ENCODE assay signal across 8 cellular contexts in genomic region chr17:45621087-45621486, GRCh38.
DNase-seq lines count a peak whose midpoint lies in the region; ATAC-seq, FAIRE-seq and TF ChIP-seq lines count a peak whose summit lies in the region.
"Not testable (repeated sequence)": the region's sequence is repeated elsewhere in the genome, so short reads cannot be mapped to it uniquely, and the experiment has no call there.

No MANE protein-coding gene starts in this region.

- H3K4me3 ChIP-seq in A673 (ENCODE audit: low read depth, low read length, poor library complexity, severe bottlenecking) (peak overlapping the region; percentile 15), HCT116 (replicated peaks in 1 of 2; ENCODE audit: low read depth in 1 of 2, low read length in 2 of 2) (peak overlapping the region in 1 of 2 experiments; percentile 20; a peak in 1 of 4 replicates), SK-N-MC (peak overlapping the region; percentile 48), bronchial epithelial cell (ENCODE audit: low read depth, low read length) (peak overlapping the region; percentile 9), left ventricle myocardium inferior (peak overlapping the region; percentile 68)
- H3K4me3 ChIP-seq in skeletal muscle satellite cell (ENCODE audit: low read length), result not testable (repeated sequence)

- H3K27me3 ChIP-seq in A673 (replicated peaks; ENCODE audit: insufficient read depth, low read depth, low read length, poor library complexity); HCT116 (ENCODE audit: insufficient read depth, low read length); bronchial epithelial cell (ENCODE audit: control insufficient read depth, insufficient read depth, low read length); left ventricle myocardium inferior (ENCODE audit: low read depth); skeletal muscle satellite cell (ENCODE audit: control insufficient read depth, insufficient read depth, low read length): not testable (repeated sequence)

- H3K27ac Mint-ChIP-seq in activated T-helper 1 cell treated with anti-CD3 and anti-CD28 coated beads, Interleukin-12 subunit alpha, Interleukin-12 subunit beta, Interleukin-2, Interleukin-4 antibody, amounts not matched to agents 30 ng/mL and 10 ng/mL and 1 ng/mL, durations not matched to agents 14 hours and 24 hours and 36 hours; nephron progenitor cell: not testable (repeated sequence)

- H3K36me3 Mint-ChIP-seq in activated T-helper 1 cell treated with anti-CD3 and anti-CD28 coated beads, Interleukin-12 subunit alpha, Interleukin-12 subunit beta, Interleukin-2, Interleukin-4 antibody, amounts not matched to agents 30 ng/mL and 10 ng/mL and 1 ng/mL, durations not matched to agents 14 hours and 24 hours and 36 hours (ENCODE audit: low read depth), result not testable (repeated sequence)
- peaks cover 15% of the 10 kb centered on the region for H3K36me3 Mint-ChIP-seq in nephron progenitor cell (ENCODE audit: low read depth)

- POLR2A ChIA-PET in A673 (lab: Charles Lee; ENCODE audit: low non-redundant PET); HCT116 (lab: Charles Lee): not testable (repeated sequence)

- not testable (repeated sequence) for H3K9ac ChIP-seq in HCT116 (ENCODE audit: low read length); SK-N-MC (ENCODE audit: insufficient read length); skeletal muscle satellite cell (ENCODE audit: low read depth, low read length)

- not testable (repeated sequence) for H3K4me1 Mint-ChIP-seq in activated T-helper 1 cell treated with anti-CD3 and anti-CD28 coated beads, Interleukin-12 subunit alpha, Interleukin-12 subunit beta, Interleukin-2, Interleukin-4 antibody, amounts not matched to agents 30 ng/mL and 10 ng/mL and 1 ng/mL, durations not matched to agents 14 hours and 24 hours and 36 hours (ENCODE audit: low read depth); nephron progenitor cell

- not testable (repeated sequence) for H3K9me3 Mint-ChIP-seq in activated T-helper 1 cell treated with anti-CD3 and anti-CD28 coated beads, Interleukin-12 subunit alpha, Interleukin-12 subunit beta, Interleukin-2, Interleukin-4 antibody, amounts not matched to agents 30 ng/mL and 10 ng/mL and 1 ng/mL, durations not matched to agents 14 hours and 24 hours and 36 hours; nephron progenitor cell

- CTCF ChIA-PET in A673 (lab: Charles Lee); HCT116 (lab: Charles Lee): not testable (repeated sequence)

- RAD21 ChIA-PET in HCT116 (lab: Charles Lee; ENCODE audit: low non-redundant PET in 1 of 2, low total read pairs in 2 of 2, uncharacterized antibody in 2 of 2, unreplicated experiment in 2 of 2), result not testable (repeated sequence)

- H3K79me2 ChIP-seq in HCT116 (ENCODE audit: insufficient read depth, low read length), result not testable (repeated sequence)

- not testable (repeated sequence) for H2AFZ ChIP-seq in HCT116 (ENCODE audit: low read depth, low read length, poor library complexity, severe bottlenecking)

- H3K4me1 ChIP-seq in A673 (ENCODE audit: insufficient read depth, low read length, poor library complexity, severe bottlenecking); HCT116 (ENCODE audit: control insufficient read depth in 1 of 2, insufficient read depth in 2 of 2, low read length in 2 of 2); left ventricle myocardium inferior; skeletal muscle satellite cell (ENCODE audit: control insufficient read depth, insufficient read depth, low read length): not testable (repeated sequence)

- TF ChIP-seq CTCF in A673 (conservative IDR thresholded peaks at IDR 0.05; ENCODE audit: low read depth, low read length); HCT116 (IDR thresholded peaks at IDR 0.05 in 2 of 3, conservative IDR thresholded peaks at IDR 0.05 in 1 of 3; ENCODE audit: borderline replicate concordance in 1 of 3, insufficient read depth in 1 of 3, low read depth in 2 of 3, low read length in 2 of 3); bronchial epithelial cell (IDR thresholded peaks at IDR 0.05; ENCODE audit: insufficient read depth, low read length, severe bottlenecking); left ventricle myocardium inferior (IDR thresholded peaks at IDR 0.05; ENCODE audit: borderline replicate concordance); nephron progenitor cell (IDR thresholded peaks at IDR 0.05): not testable (repeated sequence)

- H3K9me2 ChIP-seq in HCT116 (ENCODE audit: insufficient read depth), result not testable (repeated sequence)

- H3K36me3 ChIP-seq in A673 (ENCODE audit: insufficient read depth, low read length, poor library complexity, severe bottlenecking); HCT116 (ENCODE audit: control insufficient read depth in 1 of 2, insufficient read depth in 2 of 2, low read length in 2 of 2); SK-N-MC (ENCODE audit: insufficient read depth, low read length); bronchial epithelial cell (ENCODE audit: control insufficient read depth, insufficient read depth, low read length); left ventricle myocardium inferior; skeletal muscle satellite cell (ENCODE audit: insufficient read depth, low read length): not testable (repeated sequence)

- ATAC-seq in HCT116, result not testable (repeated sequence)

- H4K20me1 ChIP-seq in HCT116 (ENCODE audit: insufficient read depth), result not testable (repeated sequence)

- H3K9me3 ChIP-seq in A673 (ENCODE audit: low read depth, low read length, poor library complexity, severe bottlenecking); HCT116 (ENCODE audit: control insufficient read depth in 1 of 2, insufficient read depth in 1 of 2, low read depth in 1 of 2, low read length in 2 of 2); SK-N-MC (ENCODE audit: low read depth, low read length); left ventricle myocardium inferior (replicated peaks); skeletal muscle satellite cell (replicated peaks; ENCODE audit: low read length): not testable (repeated sequence)

- not testable (repeated sequence) for H3K27ac ChIP-seq in A673 (ENCODE audit: low read depth, low read length, poor library complexity, severe bottlenecking); HCT116 (ENCODE audit: low read depth, low read length); SK-N-MC; left ventricle myocardium inferior (replicated peaks)

- DNase-seq in A673 (ENCODE audit: low spot score); HCT116 (ENCODE audit: low read depth, low spot score); SK-N-MC (ENCODE audit: low read depth, low spot score); activated T-helper 1 cell treated with anti-CD3 and anti-CD28 coated beads, Interleukin-12 subunit alpha, Interleukin-12 subunit beta, Interleukin-2, Interleukin-4 antibody, amounts not matched to agents 30 ng/mL and 10 ng/mL and 1 ng/mL, durations not matched to agents 14 hours and 24 hours and 36 hours (ENCODE audit: low spot score); bronchial epithelial cell (ENCODE audit: low read depth); left ventricle myocardium inferior; nephron progenitor cell: not testable (repeated sequence)

- not testable (repeated sequence) for TF ChIP-seq POLR2A in HCT116 (IDR thresholded peaks at IDR 0.05; ENCODE audit: borderline replicate concordance, extremely low read depth, insufficient read depth, insufficient read length)

- not testable (repeated sequence) for BruUV-seq in A673 (replicated peaks; lab: Mats Ljungman, UMichigan); HCT116 (replicated peaks; lab: Mats Ljungman, UMichigan)

- intact Hi-C loops in A673 (cut with micrococcal nuclease; ENCODE audit: unreplicated experiment); HCT116 (cut with micrococcal nuclease); activated T-helper 1 cell treated with anti-CD3 and anti-CD28 coated beads, Interleukin-12 subunit alpha, Interleukin-12 subunit beta, Interleukin-2, Interleukin-4 antibody, amounts not matched to agents 30 ng/mL and 10 ng/mL and 1 ng/mL, durations not matched to agents 14 hours and 24 hours and 36 hours (cut with micrococcal nuclease); left ventricle myocardium inferior (cut with micrococcal nuclease): not testable (repeated sequence)

- H3K4me3 Mint-ChIP-seq in activated T-helper 1 cell treated with anti-CD3 and anti-CD28 coated beads, Interleukin-12 subunit alpha, Interleukin-12 subunit beta, Interleukin-2, Interleukin-4 antibody, amounts not matched to agents 30 ng/mL and 10 ng/mL and 1 ng/mL, durations not matched to agents 14 hours and 24 hours and 36 hours, result peak overlapping the region; percentile 51
- peak overlapping the region; percentile 36 for H3K4me3 Mint-ChIP-seq in nephron progenitor cell

- H3K27me3 Mint-ChIP-seq in activated T-helper 1 cell treated with anti-CD3 and anti-CD28 coated beads, Interleukin-12 subunit alpha, Interleukin-12 subunit beta, Interleukin-2, Interleukin-4 antibody, amounts not matched to agents 30 ng/mL and 10 ng/mL and 1 ng/mL, durations not matched to agents 14 hours and 24 hours and 36 hours (ENCODE audit: insufficient read depth); nephron progenitor cell (ENCODE audit: low read depth, poor library complexity): not testable (repeated sequence)

- H3K4me2 ChIP-seq in HCT116 (ENCODE audit: low read length) (peak overlapping the region; percentile 55), skeletal muscle satellite cell (ENCODE audit: low read length) (peak overlapping the region; percentile 49)

- FAIRE-seq in bronchial epithelial cell (lab: Jason Lieb, UNC), result not testable (repeated sequence)

- not testable (repeated sequence) for TF ChIP-seq RAD21 in HCT116 (IDR thresholded peaks at IDR 0.05; ENCODE audit: low read depth)
